Comparison of ENCODE assay signal across 7 cellular contexts in the genomic region with DNA sequence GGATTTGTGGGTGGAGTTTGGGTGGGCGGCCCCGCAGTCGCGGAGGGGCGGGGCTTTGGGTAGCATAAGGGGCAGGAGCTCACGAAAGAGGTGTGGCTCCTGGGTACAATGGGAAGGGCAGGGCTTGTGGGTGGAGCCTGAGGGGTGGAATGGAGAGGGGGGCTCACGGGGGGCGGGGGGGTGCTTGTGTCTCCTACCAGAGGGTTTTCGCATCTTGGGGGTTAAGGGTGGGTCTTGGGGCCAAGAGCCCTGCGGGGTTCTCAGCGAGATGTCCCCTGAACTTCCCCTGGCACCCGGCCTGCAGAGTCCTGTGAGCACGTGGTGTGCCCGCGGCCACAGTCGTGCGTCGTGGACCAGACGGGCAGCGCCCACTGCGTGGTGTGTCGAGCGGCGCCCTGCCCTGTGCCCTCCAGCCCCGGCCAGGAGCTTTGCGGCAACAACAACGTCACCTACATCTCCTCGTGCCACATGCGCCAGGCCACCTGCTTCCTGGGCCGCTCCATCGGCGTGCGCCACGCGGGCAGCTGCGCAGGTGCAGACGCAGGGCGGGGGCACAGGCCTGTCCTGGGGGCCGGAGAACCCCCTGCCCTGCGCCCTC. TPM values are rescaled to one million over a fixed set of nuclear protein-coding genes. Genes with fewer than 3 reads are reported as not detected.
DNase-seq lines count a peak whose midpoint lies in the region; ATAC-seq and TF ChIP-seq lines count a peak whose summit lies in the region.
"Had no signal": no experiment of that assay in that cellular context is flagged by ENCODE, and none has a peak within 500 bp of the region (broad histone marks: within the 10 kb centered on the region; RNA-seq: fewer than 3 reads in every experiment).

No MANE protein-coding gene starts in this region.

- no peaks in the 10 kb centered on the region for H3K9me3 ChIP-seq in CD4-positive, alpha-beta T cell (ENCODE audit: control insufficient read depth, low read length)
- H3K9me3 ChIP-seq in spleen = no peaks in the 10 kb centered on the region

- intact Hi-C loops in CD4-positive, alpha-beta T cell (cut with DNase I, micrococcal nuclease) = loop anchor here (1.0 to 5.0 kb wide), 3 partner anchors 70 to 116 kb away; a partner anchor contains a TSS
- intact Hi-C loops in spleen (cut with DNase I; ENCODE audit: low total_unique reads) = no loop called here

- peak in 6 of 10 experiments; percentile 78 to 96 (median 91) for DNase-seq in CD4-positive, alpha-beta T cell
- DNase-seq in NCI-H774 (lab: John Stamatoyannopoulos, UW) = peak; percentile 34
- DNase-seq in epithelial cell of esophagus (ENCODE audit: low read depth) = peak; percentile 92
- DNase-seq in spleen = peak; percentile 93
- DNase-seq in GM19240 (ENCODE audit: insufficient read length, low spot score) = no peak
- DNase-seq in globus pallidus (ENCODE audit: low spot score) = no peak

- 21 to 46% (median 33%) methylated on average over 34 to 40 of the region's 40 CpGs for WGBS in spleen, 5 donors

- TF ChIP-seq CTCF in CD4-positive, alpha-beta T cell (IDR thresholded peaks at IDR 0.05) = no peak
- TF ChIP-seq CTCF in epithelial cell of esophagus (IDR thresholded peaks at IDR 0.05; ENCODE audit: insufficient read depth, low read depth, low read length, missing control alignments) (no peak), spleen (IDR thresholded peaks at IDR 0.05 in 8 of 11, conservative IDR thresholded peaks at IDR 0.05 in 3 of 11) (no peak)

- H3K4me1 Mint-ChIP-seq in CD4-positive, alpha-beta T cell (ENCODE audit: low read depth) = no peaks in the 10 kb centered on the region

- peaks cover 4% of the 10 kb centered on the region for H3K27me3 Mint-ChIP-seq in CD4-positive, alpha-beta T cell

- no peaks in the 10 kb centered on the region for H3K36me3 Mint-ChIP-seq in CD4-positive, alpha-beta T cell (ENCODE audit: low read depth)

- peak overlapping the region; percentile 66 for H3K27ac ChIP-seq in CD4-positive, alpha-beta T cell (ENCODE audit: low read depth, low read length)
- H3K27ac ChIP-seq in spleen = peak overlapping the region in 7 of 8 donors; percentile 84 to 95 (median 91)

- no peaks in the 10 kb centered on the region for H3K36me3 ChIP-seq in spleen

- H3K9me3 Mint-ChIP-seq in CD4-positive, alpha-beta T cell = no peaks in the 10 kb centered on the region

- CTCF ChIA-PET in CD4-positive, alpha-beta T cell (lab: Charles Lee) = interaction anchor here (2.0 to 2.7 kb wide), 3 partner anchors 21 to 171 kb away, joined by 8 to 17 read pairs (median 14); no protein-coding TSS in a partner anchor

- peaks cover 5 to 50% (median 38%) of the 10 kb centered on the region in 6 donors for H3K4me1 ChIP-seq in spleen

- no peak for TF ChIP-seq POLR2A in spleen (IDR thresholded peaks at IDR 0.05)

- POLR2A ChIA-PET in CD4-positive, alpha-beta T cell (lab: Charles Lee) = interaction anchor here (0.6 to 4.4 kb wide), 5 partner anchors 18 to 924 kb away, joined by 3 to 45 read pairs (median 5); a partner anchor contains a TSS

- peak; percentile 70 for ATAC-seq in CD4-positive, alpha-beta T cell (ENCODE audit: poor library complexity)

- H3K27me3 ChIP-seq in CD4-positive, alpha-beta T cell (ENCODE audit: control insufficient read depth, insufficient read depth, low read length) = peaks cover 6% of the 10 kb centered on the region
- H3K27me3 ChIP-seq in spleen (replicated peaks in 1 of 7) = peaks cover 0 to 20% (median 12%) of the 10 kb centered on the region in 7 donors

- H3K27ac Mint-ChIP-seq in CD4-positive, alpha-beta T cell = peak overlapping the region; percentile 88

- H3K4me3 ChIP-seq in epithelial cell of esophagus (ENCODE audit: low read length) = peak overlapping the region; percentile 46
- peak overlapping the region in 6 of 8 donors; percentile 23 to 98 (median 77) for H3K4me3 ChIP-seq in spleen

- peak overlapping the region; percentile 97 for H3K4me3 Mint-ChIP-seq in CD4-positive, alpha-beta T cell

RNA-seq across cellular contexts. Expression of a gene that starts 4.9 kb away (rescaled TPM):
- total RNA-seq in CD4-positive, alpha-beta T cell = 1 to 10 TPM; 2.2 to 3.4 TPM
- 10 to 100 TPM; 11.5 to 43.4 (median 16.6) TPM for total RNA-seq in spleen
- polyA plus RNA-seq in spleen = 10 to 100 TPM in 2 of 3 donors, 1 to 10 TPM in 1; 5.6 to 31.2 (median 10.9) TPM

RNA-seq across cellular contexts. Expression of a gene that starts 14.1 kb away (rescaled TPM):
- total RNA-seq in CD4-positive, alpha-beta T cell = not detected
- total RNA-seq in spleen = 1 to 10 TPM in 2 of 7 donors, under 1 TPM in 3, not detected in 2; 0.46 to 2.5 (median 0.60) TPM
- under 1 TPM; 0.24 to 0.70 (median 0.27) TPM for polyA plus RNA-seq in spleen
- total RNA-seq: LHCN-M2 had no signal

RNA-seq across cellular contexts. Expression of a gene that starts 18.1 kb away (rescaled TPM):
- 100 to 1,000 TPM; 112 to 119 TPM for total RNA-seq in CD4-positive, alpha-beta T cell
- total RNA-seq in spleen = 10 to 100 TPM; 49.2 to 95.1 (median 57.7) TPM
- polyA plus RNA-seq in spleen = 10 to 100 TPM; 38.1 to 55.3 (median 45.0) TPM

RNA-seq across cellular contexts. Expression of a gene that starts 27.6 kb away (rescaled TPM):
- not detected for total RNA-seq in CD4-positive, alpha-beta T cell
- total RNA-seq in spleen = 10 to 100 TPM; 19.9 to 80.1 (median 30.0) TPM
- 10 to 100 TPM in 1 of 3 donors, 1 to 10 TPM in 2; 6.0 to 24.1 (median 7.0) TPM for polyA plus RNA-seq in spleen

RNA-seq across cellular contexts. Expression of a gene that starts 41.4 kb away (rescaled TPM):
- under 1 TPM; 0.42 to 0.49 TPM for total RNA-seq in CD4-positive, alpha-beta T cell
- total RNA-seq in spleen = under 1 TPM in 2 of 7 donors, not detected in 5; 0.27 to 0.61 TPM
- polyA plus RNA-seq in spleen = under 1 TPM in 2 of 3 donors, not detected in 1; 0.10 to 0.20 TPM
- total RNA-seq: LHCN-M2 had no signal

Comparison
In these comparisons a context has a peak if more than half of its experiments do, and no peak if none do; other contexts are left out.
1. DNase-seq: peak in CD4-positive, alpha-beta T cell (6 of 10), NCI-H774 (single experiment), epithelial cell of esophagus (single experiment) and spleen (single experiment); none in GM19240 (single experiment) and globus pallidus (single experiment).